In genomic region chr7:77542399-77542798, GRCh38 we compare ENCODE assay signal across 13 cellular contexts. TPM values are rescaled to one million over a fixed set of nuclear protein-coding genes. Genes with fewer than 3 reads are reported as not detected.
A peak's percentile ranks its signal among the peaks of the same experiment; 100 is the strongest.
DNase-seq lines count a peak whose midpoint lies in the region; ATAC-seq and TF ChIP-seq lines count a peak whose summit lies in the region.
"Had no signal": no experiment of that assay in that cellular context is flagged by ENCODE, and none has a peak within 500 bp of the region (broad histone marks: within the 10 kb centered on the region; RNA-seq: fewer than 3 reads in every experiment).

No MANE protein-coding gene starts in this region.

- peak; percentile 38 for ATAC-seq in stimulated activated naive CD8-positive, alpha-beta T cell treated with anti-CD3 and anti-CD28 coated beads, Interleukin-15, Interleukin-2, amounts not matched to agents 100 U/mL and 50 U/mL, for 24 hours
- ATAC-seq in stimulated activated naive CD8-positive, alpha-beta T cell treated with anti-CD3 and anti-CD28 coated beads, Interleukin-15, amount 100 ng/mL, for 72 hours: no peak
- peak; percentile 47 for ATAC-seq in activated T-helper 17 cell treated with anti-CD3 and anti-CD28 coated beads, Interleukin-2, amount 50 U/mL, for 72 hours (replicated peaks)
- ATAC-seq: HCT116, Right ventricle myocardium inferior had no signal

- no peak for DNase-seq in stimulated activated naive CD8-positive, alpha-beta T cell treated with anti-CD3 and anti-CD28 coated beads, Interleukin-15, Interleukin-2, amounts not matched to agents 100 U/mL and 50 U/mL, for 24 hours
- no peak for DNase-seq in stimulated activated naive CD8-positive, alpha-beta T cell treated with anti-CD3 and anti-CD28 coated beads, Interleukin-15, amount 100 ng/mL, for 72 hours
- DNase-seq in glutamatergic neuron: no peak
- no peak for DNase-seq in NCI-H1105 (lab: John Stamatoyannopoulos, UW)
- no peak for DNase-seq in DMS 273 treated with DMSO at 0.1 percent for 48 hours (lab: John Stamatoyannopoulos, UW)
- DNase-seq in ACHN: no peak
- no peak for DNase-seq in DMS53 (lab: John Stamatoyannopoulos, UW)
- DNase-seq: mesendoderm, NCI-H1048, NCI-H510A had no signal

- H3K9me3 Mint-ChIP-seq in stimulated activated naive CD8-positive, alpha-beta T cell treated with anti-CD3 and anti-CD28 coated beads, Interleukin-15, amount 100 ng/mL, for 72 hours: no peaks in the 10 kb centered on the region
- H3K9me3 Mint-ChIP-seq in activated T-helper 17 cell treated with anti-CD3 and anti-CD28 coated beads, Interleukin-2, amount 50 U/mL, for 72 hours: no peaks in the 10 kb centered on the region
- peaks cover 9% of the 10 kb centered on the region for H3K9me3 Mint-ChIP-seq in glutamatergic neuron (ENCODE audit: unreplicated experiment)

- H3K27ac Mint-ChIP-seq in stimulated activated naive CD8-positive, alpha-beta T cell treated with anti-CD3 and anti-CD28 coated beads, Interleukin-15, amount 100 ng/mL, for 72 hours: no peak overlapping the region
- H3K27ac Mint-ChIP-seq in activated T-helper 17 cell treated with anti-CD3 and anti-CD28 coated beads, Interleukin-2, amount 50 U/mL, for 72 hours: no peak overlapping the region
- no peak overlapping the region for H3K27ac Mint-ChIP-seq in glutamatergic neuron (ENCODE audit: unreplicated experiment)

- H3K27me3 Mint-ChIP-seq in stimulated activated naive CD8-positive, alpha-beta T cell treated with anti-CD3 and anti-CD28 coated beads, Interleukin-15, amount 100 ng/mL, for 72 hours: no peaks in the 10 kb centered on the region
- no peaks in the 10 kb centered on the region for H3K27me3 Mint-ChIP-seq in activated T-helper 17 cell treated with anti-CD3 and anti-CD28 coated beads, Interleukin-2, amount 50 U/mL, for 72 hours
- H3K27me3 Mint-ChIP-seq in glutamatergic neuron (ENCODE audit: unreplicated experiment): peaks cover 11% of the 10 kb centered on the region

- in situ Hi-C loops in ACHN (cut with HindIII; ENCODE audit: low pct_ligation_motif_present, low pct_unique_long_range_greater_than_20kb, low sequenced_read_pairs): no loop called here

- no peaks in the 10 kb centered on the region for H3K36me3 Mint-ChIP-seq in activated T-helper 17 cell treated with anti-CD3 and anti-CD28 coated beads, Interleukin-2, amount 50 U/mL, for 72 hours (ENCODE audit: low read depth)
- no peaks in the 10 kb centered on the region for H3K36me3 Mint-ChIP-seq in glutamatergic neuron (ENCODE audit: unreplicated experiment)

- no peak overlapping the region for H3K4me3 Mint-ChIP-seq in stimulated activated naive CD8-positive, alpha-beta T cell treated with anti-CD3 and anti-CD28 coated beads, Interleukin-15, amount 100 ng/mL, for 72 hours
- no peak overlapping the region for H3K4me3 Mint-ChIP-seq in activated T-helper 17 cell treated with anti-CD3 and anti-CD28 coated beads, Interleukin-2, amount 50 U/mL, for 72 hours
- peak overlapping the region; percentile 7 for H3K4me3 Mint-ChIP-seq in glutamatergic neuron (ENCODE audit: unreplicated experiment)

- no peak for TF ChIP-seq CTCF in glutamatergic neuron (IDR thresholded peaks at IDR 0.05; ENCODE audit: partially characterized antibody, unreplicated experiment)

- peaks cover 18% of the 10 kb centered on the region for H3K4me1 Mint-ChIP-seq in stimulated activated naive CD8-positive, alpha-beta T cell treated with anti-CD3 and anti-CD28 coated beads, Interleukin-15, amount 100 ng/mL, for 72 hours
- peaks cover 11% of the 10 kb centered on the region for H3K4me1 Mint-ChIP-seq in activated T-helper 17 cell treated with anti-CD3 and anti-CD28 coated beads, Interleukin-2, amount 50 U/mL, for 72 hours
- peaks cover 32% of the 10 kb centered on the region for H3K4me1 Mint-ChIP-seq in glutamatergic neuron (ENCODE audit: low read depth, unreplicated experiment)

RNA-seq across cellular contexts. Expression of gene PTPN12, which starts 5.3 kb away (rescaled TPM):
- total RNA-seq in activated T-helper 17 cell treated with anti-CD3 and anti-CD28 coated beads, Interleukin-2, amount 50 U/mL, for 72 hours: 10 to 100 TPM; 10.8 to 11.7 TPM
- total RNA-seq in glutamatergic neuron (ENCODE audit: unreplicated experiment): 106 TPM
